16 cellular contexts compared by ENCODE assay signal in genomic region chr10:60940435-60940834, GRCh38.
"Had no signal": no experiment of that assay in that cellular context is flagged by ENCODE, and none has a peak within 500 bp of the region (broad histone marks: within the 10 kb centered on the region; RNA-seq: fewer than 3 reads in every experiment).

No MANE protein-coding gene starts in this region.

- H3K27ac Mint-ChIP-seq: activated naive CD4-positive, alpha-beta T cell treated with anti-CD3 and anti-CD28 coated beads, Interleukin-2, amount 50 U/mL, for 24 hours; naive B cell; T-helper 2 cell treated with Interferon-gamma antibody and Interleukin-4, amounts not matched to agents 5 μg/mL and 100 μg/mL, for 36 hours had no signal

- H3K27ac ChIP-seq: neutrophil, right lobe of liver had no signal

- H3K27me3 ChIP-seq: right lobe of liver had no signal

- H3K9me3 Mint-ChIP-seq: activated naive CD4-positive, alpha-beta T cell treated with anti-CD3 and anti-CD28 coated beads, Interleukin-2, amount 50 U/mL, for 24 hours; T-helper 2 cell treated with Interferon-gamma antibody and Interleukin-4, amounts not matched to agents 5 μg/mL and 100 μg/mL, for 36 hours had no signal

- H3K4me3 Mint-ChIP-seq: activated naive CD4-positive, alpha-beta T cell treated with anti-CD3 and anti-CD28 coated beads, Interleukin-2, amount 50 U/mL, for 24 hours; naive B cell; T-helper 2 cell treated with Interferon-gamma antibody and Interleukin-4, amounts not matched to agents 5 μg/mL and 100 μg/mL, for 36 hours had no signal

- ATAC-seq: activated CD4-positive, CD25-positive, alpha-beta regulatory T cell treated with anti-CD3 and anti-CD28 coated beads, Interleukin-2, amount 50 U/mL, for 24 hours; right lobe of liver had no signal

- DNase-seq: activated CD4-positive, alpha-beta T cell treated with anti-CD3 and anti-CD28 coated beads, Interleukin-2, amount 50 U/mL, for 4 hours; activated T-cell treated with anti-CD3 and anti-CD28 coated beads, Interleukin-2, amount 50 U/mL, for 1 hour; amygdala; hippocampal formation; midbrain; naive B cell; posterior cingulate gyrus; right lobe of liver; SHP77 treated with DMSO at 0.1 percent for 48 hours; stimulated activated CD4-positive, alpha-beta T cell treated with anti-CD3 and anti-CD28 coated beads, Interleukin-4, amount 100 ng/mL, for 1 hour had no signal

- H3K4me3 ChIP-seq: right lobe of liver had no signal

- H3K36me3 Mint-ChIP-seq: activated naive CD4-positive, alpha-beta T cell treated with anti-CD3 and anti-CD28 coated beads, Interleukin-2, amount 50 U/mL, for 24 hours; naive B cell had no signal

- H3K9me3 ChIP-seq: neutrophil, right lobe of liver had no signal

- H3K36me3 ChIP-seq: neutrophil, right lobe of liver had no signal

- FAIRE-seq: bronchial epithelial cell, endothelial cell of umbilical vein had no signal
